20 cellular contexts compared by ENCODE assay signal in the genomic region with DNA sequence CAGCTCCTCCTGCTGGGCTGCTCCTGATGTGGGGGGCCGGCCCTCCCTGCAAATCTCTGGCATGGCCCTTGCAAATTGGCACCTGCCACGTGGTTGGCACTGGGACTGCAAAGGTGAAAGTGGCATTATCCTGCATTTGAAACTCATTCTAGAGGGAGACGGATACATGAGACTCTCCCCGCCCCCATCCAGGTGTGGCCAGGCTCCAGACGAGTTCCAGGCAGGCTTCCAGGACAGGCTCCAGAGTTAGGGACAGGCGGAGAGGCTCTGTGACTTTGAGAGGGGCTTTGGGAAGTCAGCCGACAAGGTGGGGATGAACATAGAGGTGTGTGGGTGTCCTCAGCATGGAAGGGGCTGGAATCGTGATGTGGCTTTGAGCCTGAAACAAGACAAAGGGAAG.
"Had no signal": no experiment of that assay in that cellular context is flagged by ENCODE, and none has a peak within 500 bp of the region (broad histone marks: within the 10 kb centered on the region; RNA-seq: fewer than 3 reads in every experiment).

No MANE protein-coding gene starts in this region.

- H3K36me3 Mint-ChIP-seq: memory B cell had no signal

- H3K4me3 Mint-ChIP-seq: activated CD4-positive, alpha-beta T cell treated with anti-CD3 and anti-CD28 coated beads, Interleukin-2, amount 10 ng/mL, durations not matched to agents 24 days and 14 days; activated T-cell treated with anti-CD3 and anti-CD28 coated beads, Interleukin-2, amount 50 U/mL, for 72 hours; memory B cell; T-helper 2 cell treated with Interferon-gamma antibody and Interleukin-4, amounts not matched to agents 5 μg/mL and 100 μg/mL, for 36 hours; type B pancreatic cell had no signal

- H3K27me3 Mint-ChIP-seq: activated CD4-positive, alpha-beta T cell treated with anti-CD3 and anti-CD28 coated beads, Interleukin-2, amount 10 ng/mL, durations not matched to agents 24 days and 14 days; naive thymus-derived CD8-positive, alpha-beta T cell; progenitor cell of endocrine pancreas; type B pancreatic cell had no signal

- H3K27ac ChIP-seq: ascending aorta, gastroesophageal sphincter, left ventricle myocardium inferior, right atrium auricular region had no signal

- H3K9me3 Mint-ChIP-seq: activated CD4-positive, alpha-beta T cell treated with anti-CD3 and anti-CD28 coated beads, Interleukin-2, amount 10 ng/mL, durations not matched to agents 24 days and 14 days; memory B cell; T-helper 2 cell treated with Interferon-gamma antibody and Interleukin-4, amounts not matched to agents 5 μg/mL and 100 μg/mL, for 36 hours had no signal

- ATAC-seq: activated T-cell treated with anti-CD3 and anti-CD28 coated beads, Interleukin-2, amount 50 U/mL, for 72 hours; gastroesophageal sphincter; naive thymus-derived CD8-positive, alpha-beta T cell had no signal

- H3K4me1 ChIP-seq: ascending aorta, gastroesophageal sphincter, left ventricle myocardium inferior, right atrium auricular region had no signal

- H3K9me3 ChIP-seq: right atrium auricular region had no signal

- H3K4me1 Mint-ChIP-seq: activated CD4-positive, alpha-beta T cell treated with anti-CD3 and anti-CD28 coated beads, Interleukin-2, amount 10 ng/mL, durations not matched to agents 24 days and 14 days; memory B cell had no signal

- DNase-seq: activated CD4-positive, alpha-beta T cell treated with anti-CD3 and anti-CD28 coated beads, Interleukin-2, amount 10 ng/mL, durations not matched to agents 24 days and 14 days; activated CD4-positive, CD25-positive, alpha-beta regulatory T cell; activated CD8-positive, alpha-beta memory T cell treated with anti-CD3 and anti-CD28 coated beads, Interleukin-2, amount 50 U/mL, for 48 hours; activated gamma-delta T cell treated with Interleukin-2 at 50 U/mL for 16 hours; activated T-cell treated with anti-CD3 and anti-CD28 coated beads, Interleukin-2, amount 50 U/mL, for 72 hours; dorsolateral prefrontal cortex; erythroblast; left ventricle myocardium inferior; naive thymus-derived CD8-positive, alpha-beta T cell; occipital lobe; stimulated activated CD4-positive, alpha-beta T cell treated with anti-CD3 and anti-CD28 coated beads, Interleukin-15, amount 100 ng/mL, for 24 hours; stimulated activated CD4-positive, alpha-beta T cell treated with anti-CD3 and anti-CD28 coated beads, Interleukin-4, amount 100 ng/mL, for 24 hours; stimulated activated naive CD4-positive, alpha-beta T cell had no signal

- H3K27me3 ChIP-seq: ascending aorta, dorsolateral prefrontal cortex, right atrium auricular region had no signal

- H3K36me3 ChIP-seq: ascending aorta, gastroesophageal sphincter, left ventricle myocardium inferior, right atrium auricular region had no signal

- H3K4me3 ChIP-seq: ascending aorta, dorsolateral prefrontal cortex, gastroesophageal sphincter, left ventricle myocardium inferior, right atrium auricular region had no signal

- H3K27ac Mint-ChIP-seq: activated CD4-positive, alpha-beta T cell treated with anti-CD3 and anti-CD28 coated beads, Interleukin-2, amount 10 ng/mL, durations not matched to agents 24 days and 14 days; activated T-cell treated with anti-CD3 and anti-CD28 coated beads, Interleukin-2, amount 50 U/mL, for 72 hours; memory B cell; progenitor cell of endocrine pancreas; T-helper 2 cell treated with Interferon-gamma antibody and Interleukin-4, amounts not matched to agents 5 μg/mL and 100 μg/mL, for 36 hours; type B pancreatic cell had no signal
